In genomic region chr1:192224846-192225245, GRCh38 we compare ENCODE assay signal across 27 cellular contexts.
DNase-seq lines count a peak whose midpoint lies in the region; ATAC-seq, FAIRE-seq and TF ChIP-seq lines count a peak whose summit lies in the region.
"Had no signal": no experiment of that assay in that cellular context is flagged by ENCODE, and none has a peak within 500 bp of the region (broad histone marks: within the 10 kb centered on the region; RNA-seq: fewer than 3 reads in every experiment).

No MANE protein-coding gene starts in this region.

- H4K20me1 ChIP-seq in IMR-90 (ENCODE audit: insufficient read depth, low read length) (no peaks in the 10 kb centered on the region), K562 (replicated peaks; ENCODE audit: control insufficient read depth, insufficient read depth, low read length) (no peaks in the 10 kb centered on the region)
- H4K20me1 ChIP-seq: BLaER1 had no signal

- H3K4me2 ChIP-seq in IMR-90 (ENCODE audit: low read depth, low read length) = no peak overlapping the region
- no peak overlapping the region for H3K4me2 ChIP-seq in K562 (ENCODE audit: insufficient read depth, low read length)
- H3K4me2 ChIP-seq: BLaER1 had no signal

- no peak for TF ChIP-seq EP300 in K562 (IDR thresholded peaks at IDR 0.05; ENCODE audit: low read length)

- no peak overlapping the region for H3K14ac ChIP-seq in IMR-90 (replicated peaks; ENCODE audit: low read depth, low read length)

- H3K79me1 ChIP-seq in IMR-90 (ENCODE audit: low read depth in 1 of 2, low read length in 2 of 2) = no peaks in the 10 kb centered on the region

- H3K9me3 Mint-ChIP-seq in natural killer cell = peaks cover 6 to 11% of the 10 kb centered on the region in 2 donors
- peaks cover 0 to 20% (median 0%) of the 10 kb centered on the region in 9 donors for H3K9me3 Mint-ChIP-seq in naive thymus-derived CD8-positive, alpha-beta T cell

- intact Hi-C loops in IMR-90 (cut with micrococcal nuclease) = no loop called here
- intact Hi-C loops in K562 (cut with micrococcal nuclease) = loop anchor here (5.0 kb wide), 1 partner anchor 222 kb away; no protein-coding TSS in a partner anchor
- intact Hi-C loops in natural killer cell (cut with micrococcal nuclease) = no loop called here

- no peak overlapping the region for H3K23ac ChIP-seq in IMR-90 (ENCODE audit: low read depth, low read length)

- H3K9me3 ChIP-seq in IMR-90 (ENCODE audit: control insufficient read depth, insufficient read depth, low read length) (no peaks in the 10 kb centered on the region; the same call in 1 of the 2 replicates), SK-N-MC (ENCODE audit: low read depth, low read length) (no peaks in the 10 kb centered on the region), K562 (replicated peaks; ENCODE audit: control insufficient read depth, insufficient read depth, low read depth, low read length) (no peaks in the 10 kb centered on the region; the same call in 1 of the 2 replicates)
- H3K9me3 ChIP-seq: BE2C, BLaER1 had no signal

- TF ChIP-seq CTCF in IMR-90 (conservative IDR thresholded peaks at IDR 0.05; ENCODE audit: low read depth, low read length) (no peak), K562 (IDR thresholded peaks at IDR 0.05 in 2 of 3, conservative IDR thresholded peaks at IDR 0.05 in 1 of 3; ENCODE audit: insufficient read depth in 2 of 3, low read depth in 1 of 3, low read length in 3 of 3) (no peak), natural killer cell (IDR thresholded peaks at IDR 0.05) (no peak)

- H2AFZ ChIP-seq in IMR-90 (replicated peaks; ENCODE audit: low read length, poor library complexity) (no peak overlapping the region), K562 (ENCODE audit: low read depth, low read length) (no peak overlapping the region)

- H3K36me3 ChIP-seq in IMR-90 (ENCODE audit: control insufficient read depth, insufficient read depth, low read length) (no peaks in the 10 kb centered on the region), SK-N-MC (ENCODE audit: insufficient read depth, low read length) (no peaks in the 10 kb centered on the region), K562 (ENCODE audit: control insufficient read depth, insufficient read depth, low read length) (no peaks in the 10 kb centered on the region)
- H3K36me3 ChIP-seq: BE2C, BLaER1 had no signal

- no peak overlapping the region for H2AK5ac ChIP-seq in IMR-90 (ENCODE audit: low read depth, low read length)

- no peak overlapping the region for H3K4me3 ChIP-seq in IMR-90 (ENCODE audit: insufficient read depth, low read depth, low read length)
- peak overlapping the region; percentile 61; the same call in 1 of the 2 replicates for H3K4me3 ChIP-seq in SK-N-MC
- no peak overlapping the region for H3K4me3 ChIP-seq in K562
- H3K4me3 ChIP-seq: BLaER1 had no signal

- H3K79me2 ChIP-seq in K562 (ENCODE audit: control insufficient read depth, insufficient read depth, low read length) = no peaks in the 10 kb centered on the region

- peak overlapping the region; percentile 85; the same call in 1 of the 3 replicates for H2BK15ac ChIP-seq in IMR-90 (ENCODE audit: low read depth, low read length)

- H3K4me1 Mint-ChIP-seq in natural killer cell = no peaks in the 10 kb centered on the region
- H3K4me1 Mint-ChIP-seq in naive thymus-derived CD8-positive, alpha-beta T cell = no peaks in the 10 kb centered on the region
- H3K4me1 Mint-ChIP-seq: CD4-positive, alpha-beta memory T cell; CD4-positive, CD25-positive, alpha-beta regulatory T cell; CD8-positive, alpha-beta memory T cell had no signal

- TF ChIP-seq POLR2A in IMR-90 (IDR thresholded peaks at IDR 0.05; ENCODE audit: low read depth, low read length) (no peak), K562 (conservative IDR thresholded peaks at IDR 0.05) (no peak)

- ATAC-seq in IMR-90 (ENCODE audit: low read depth) (no peak), K562 (no peak), HG03460 (IDR thresholded peaks at IDR 0.05; ENCODE audit: unreplicated experiment) (no peak), natural killer cell (no peak)
- no peak for ATAC-seq in naive thymus-derived CD8-positive, alpha-beta T cell

- no peak for TF ChIP-seq RAD21 in IMR-90 (IDR thresholded peaks at IDR 0.05; ENCODE audit: low read length)
- no peak for TF ChIP-seq RAD21 in K562 (CRISPR knock-in tag; conservative IDR thresholded peaks at IDR 0.05 in 1 of 2, IDR thresholded peaks at IDR 0.05 in 1 of 2)

- no peak overlapping the region for H3K27ac Mint-ChIP-seq in natural killer cell
- H3K27ac Mint-ChIP-seq in naive thymus-derived CD8-positive, alpha-beta T cell = no peak overlapping the region
- H3K27ac Mint-ChIP-seq: CD4-positive, alpha-beta memory T cell; CD4-positive, CD25-positive, alpha-beta regulatory T cell; CD8-positive, alpha-beta memory T cell had no signal

- no peak overlapping the region for H3K4me3 Mint-ChIP-seq in natural killer cell
- H3K4me3 Mint-ChIP-seq in naive thymus-derived CD8-positive, alpha-beta T cell = no peak overlapping the region
- H3K4me3 Mint-ChIP-seq: CD14-positive monocyte; CD4-positive, alpha-beta memory T cell; CD4-positive, CD25-positive, alpha-beta regulatory T cell; CD8-positive, alpha-beta memory T cell had no signal

- dilution Hi-C loops in IMR-90 (cut with HindIII; ENCODE audit: low sequenced_read_pairs, unreplicated experiment) = no loop called here

- H3K9me1 ChIP-seq in IMR-90 (ENCODE audit: insufficient read depth, low read length) = 0 out of 2 replicates have a peak, but pooled peaks cover 3% of the 10 kb centered on the region
- no peaks in the 10 kb centered on the region for H3K9me1 ChIP-seq in K562 (ENCODE audit: control insufficient read depth, insufficient read depth, low read length)

- POLR2A ChIA-PET in IMR-90 (lab: Charles Lee; ENCODE audit: unreplicated experiment) = no interaction called here
- POLR2A ChIA-PET in K562 (lab: Yijun Ruan, JAX) = no interaction called here
- POLR2A ChIA-PET in naive thymus-derived CD8-positive, alpha-beta T cell (lab: Charles Lee) = no interaction called here

- H2BK20ac ChIP-seq in IMR-90 (ENCODE audit: low read depth, low read length) = no peak overlapping the region; the same call in 1 of the 2 replicates

- peak overlapping the region; percentile 36; the same call in 1 of the 2 replicates for H2BK120ac ChIP-seq in IMR-90 (ENCODE audit: low read depth, low read length)

- no peak overlapping the region for H4K5ac ChIP-seq in IMR-90 (ENCODE audit: low read depth, low read length)

- peak; percentile 26 for FAIRE-seq in K562 (lab: Jason Lieb, UNC)
- FAIRE-seq: A204.1, GM12891, GM19239 had no signal

- H3K36me3 Mint-ChIP-seq in natural killer cell = no peaks in the 10 kb centered on the region
- H3K36me3 Mint-ChIP-seq in naive thymus-derived CD8-positive, alpha-beta T cell = no peaks in the 10 kb centered on the region
- H3K36me3 Mint-ChIP-seq: CD4-positive, alpha-beta memory T cell; CD4-positive, CD25-positive, alpha-beta regulatory T cell; CD8-positive, alpha-beta memory T cell had no signal

- H3K27me3 ChIP-seq in IMR-90 (ENCODE audit: control insufficient read depth, insufficient read depth, low read length) = no peaks in the 10 kb centered on the region
- H3K27me3 ChIP-seq in K562 (ENCODE audit: control insufficient read depth in 2 of 2, insufficient read depth in 2 of 2, low read length in 2 of 2) = no peaks in the 10 kb centered on the region
- H3K27me3 ChIP-seq: BE2C, BLaER1 had no signal

- 0 out of 2 replicates have a peak overlapping the region, but pooled peaks have one; percentile 0 for H3K4ac ChIP-seq in IMR-90 (ENCODE audit: low read depth, low read length)

- H3K4me1 ChIP-seq in IMR-90 (ENCODE audit: control insufficient read depth, insufficient read depth, low read length) = no peaks in the 10 kb centered on the region; the same call in 1 of the 2 replicates
- no peaks in the 10 kb centered on the region for H3K4me1 ChIP-seq in K562 (replicated peaks in 1 of 2; ENCODE audit: control insufficient read depth in 2 of 2, insufficient read depth in 2 of 2, low read length in 2 of 2)
- H3K4me1 ChIP-seq: BLaER1 had no signal

- H3K9ac ChIP-seq in IMR-90 (ENCODE audit: low read depth, low read length) (no peak overlapping the region), SK-N-MC (ENCODE audit: insufficient read length) (no peak overlapping the region), K562 (ENCODE audit: insufficient read depth in 1 of 2, low read depth in 2 of 2, low read length in 2 of 2) (no peak overlapping the region)
- H3K9ac ChIP-seq: BLaER1 had no signal

- H3K18ac ChIP-seq in IMR-90 (ENCODE audit: low read depth, low read length) = no peak overlapping the region; the same call in 1 of the 2 replicates

- no peak for DNase-seq in IMR-90
- DNase-seq in SK-N-MC (ENCODE audit: low read depth, low spot score) = no peak
- no peak for DNase-seq in K562 (ENCODE audit: extremely low read depth in 1 of 4, low spot score in 3 of 4)
- no peak for DNase-seq in natural killer cell
- DNase-seq in Ammon's horn (ENCODE audit: low spot score) = no peak
- no peak for DNase-seq in naive thymus-derived CD8-positive, alpha-beta T cell
- DNase-seq: 8988T; AML-193; BE2C; C1 segment of cervical spinal cord; CD4-positive, alpha-beta memory T cell; CD4-positive, CD25-positive, alpha-beta regulatory T cell; CD8-positive, alpha-beta memory T cell; COR-L47; DMS 273 treated with DMSO at 0.1 percent for 48 hours; DMS153; DMS53; DMS79; DND-41; EL; GDM1 had no signal

- H4K8ac ChIP-seq in IMR-90 (ENCODE audit: low read depth in 2 of 2, low read length in 2 of 2) = no peak overlapping the region

- no peak overlapping the region for H3K27ac ChIP-seq in IMR-90 (ENCODE audit: insufficient read depth, low read length)
- H3K27ac ChIP-seq in SK-N-MC = peak overlapping the region; percentile 93
- H3K27ac ChIP-seq in K562 (ENCODE audit: extremely low read depth, low read depth, low read length) = no peak overlapping the region
- H3K27ac ChIP-seq: BLaER1 had no signal

- H4K91ac ChIP-seq in IMR-90 (ENCODE audit: insufficient read depth, low read depth, low read length) = 0 out of 2 replicates have a peak overlapping the region, but pooled peaks have one; percentile 39

- in situ Hi-C loops in IMR-90 (cut with MboI; ENCODE audit: low sequenced_read_pairs) = no loop called here
- in situ Hi-C loops in K562 (cut with MboI) = no loop called here

- CTCF ChIA-PET in IMR-90 (lab: Yijun Ruan, JAX) = no interaction called here
- CTCF ChIA-PET in K562 (lab: Yijun Ruan, JAX; ENCODE audit: low intra/inter-chr PET ratio) = no interaction called here

- H2AK9ac ChIP-seq in IMR-90 (replicated peaks; ENCODE audit: low read depth, low read length, poor library complexity) = no peak overlapping the region

- H3K27me3 Mint-ChIP-seq in natural killer cell (ENCODE audit: low read depth in 2 of 2) = no peaks in the 10 kb centered on the region
- H3K27me3 Mint-ChIP-seq in naive thymus-derived CD8-positive, alpha-beta T cell = no peaks in the 10 kb centered on the region
- H3K27me3 Mint-ChIP-seq: CD4-positive, alpha-beta memory T cell; CD4-positive, CD25-positive, alpha-beta regulatory T cell; CD8-positive, alpha-beta memory T cell had no signal

- H2BK5ac ChIP-seq in IMR-90 (ENCODE audit: low read depth, low read length, poor library complexity, severe bottlenecking) = peak overlapping the region; percentile 47

- BruUV-seq in IMR-90 (replicated peaks; lab: Mats Ljungman, UMichigan) = no TSS peak
- BruUV-seq in K562 (replicated peaks; lab: Mats Ljungman, UMichigan) = no TSS peak

- H3K56ac ChIP-seq in IMR-90 (ENCODE audit: extremely low read depth, insufficient read depth, low read length) = no peak overlapping the region

TF ChIP-seq in K562, 482 proteins besides CTCF, POLR2A, EP300 and RAD21:
- no peak for TF ChIP-seq ZKSCAN1 (IDR thresholded peaks at IDR 0.05; ENCODE audit: low read depth, low read length)
- no peak for TF ChIP-seq ZC3H11A (IDR thresholded peaks at IDR 0.05; ENCODE audit: low read depth, low read length)
